ENCODE assay signal across 20 cellular contexts in the genomic region with DNA sequence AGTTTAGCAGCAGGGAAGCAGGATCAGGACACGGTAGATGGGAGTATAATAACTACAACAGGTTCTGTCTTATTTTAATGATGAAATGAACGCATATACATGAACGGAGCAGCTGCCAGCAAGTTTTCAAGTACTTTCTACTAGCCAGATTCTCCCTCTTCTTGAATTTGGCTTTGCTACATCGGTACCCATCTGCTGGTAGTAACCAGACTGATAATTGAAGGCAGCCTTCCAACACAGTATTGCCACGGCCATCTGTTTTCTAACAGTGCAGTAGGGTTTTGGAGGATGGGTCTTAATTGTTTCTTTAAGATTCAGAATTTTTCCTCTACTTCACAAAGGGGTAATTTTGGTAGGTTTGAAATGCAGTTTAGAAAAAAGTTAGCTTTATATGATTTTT.
"Had no signal": no experiment of that assay in that cellular context is flagged by ENCODE, and none has a peak within 500 bp of the region (broad histone marks: within the 10 kb centered on the region; RNA-seq: fewer than 3 reads in every experiment).

No MANE protein-coding gene starts in this region.

- H3K27me3 ChIP-seq: body of pancreas, esophagus muscularis mucosa, right atrium auricular region, tibial nerve, uterus had no signal

- H3K27me3 Mint-ChIP-seq: activated CD8-positive, alpha-beta T cell treated with anti-CD3 and anti-CD28 coated beads for 36 hours; activated naive CD8-positive, alpha-beta T cell treated with anti-CD3 and anti-CD28 coated beads for 36 hours; stimulated activated naive B cell treated with anti-CD40 and anti-IgM and Interleukin-4, amounts not matched to agents 10 μg/mL and 1 μg/mL and 100 μg/mL, for 72 hours had no signal

- H3K4me3 Mint-ChIP-seq: activated CD8-positive, alpha-beta T cell treated with anti-CD3 and anti-CD28 coated beads for 36 hours; activated naive CD8-positive, alpha-beta T cell treated with anti-CD3 and anti-CD28 coated beads for 36 hours; activated T-helper 1 cell treated with anti-CD3 and anti-CD28 coated beads, Interleukin-12 subunit alpha, Interleukin-12 subunit beta, Interleukin-2, Interleukin-4 antibody, amounts not matched to agents 30 ng/mL and 10 ng/mL and 1 ng/mL, durations not matched to agents 14 hours and 24 hours and 36 hours; nephron; stimulated activated naive B cell treated with anti-CD40 and anti-IgM and Interleukin-4, amounts not matched to agents 10 μg/mL and 1 μg/mL and 100 μg/mL, for 72 hours had no signal

- H3K27ac Mint-ChIP-seq: activated CD8-positive, alpha-beta T cell treated with anti-CD3 and anti-CD28 coated beads for 36 hours; activated naive CD8-positive, alpha-beta T cell treated with anti-CD3 and anti-CD28 coated beads for 36 hours; activated T-helper 1 cell treated with anti-CD3 and anti-CD28 coated beads, Interleukin-12 subunit alpha, Interleukin-12 subunit beta, Interleukin-2, Interleukin-4 antibody, amounts not matched to agents 30 ng/mL and 10 ng/mL and 1 ng/mL, durations not matched to agents 14 hours and 24 hours and 36 hours; nephron; stimulated activated naive B cell treated with anti-CD40 and anti-IgM and Interleukin-4, amounts not matched to agents 10 μg/mL and 1 μg/mL and 100 μg/mL, for 72 hours had no signal

- H3K9me3 Mint-ChIP-seq: activated CD8-positive, alpha-beta T cell treated with anti-CD3 and anti-CD28 coated beads for 36 hours; activated naive CD8-positive, alpha-beta T cell treated with anti-CD3 and anti-CD28 coated beads for 36 hours; activated T-helper 1 cell treated with anti-CD3 and anti-CD28 coated beads, Interleukin-12 subunit alpha, Interleukin-12 subunit beta, Interleukin-2, Interleukin-4 antibody, amounts not matched to agents 30 ng/mL and 10 ng/mL and 1 ng/mL, durations not matched to agents 14 hours and 24 hours and 36 hours; nephron; stimulated activated naive B cell treated with anti-CD40 and anti-IgM and Interleukin-4, amounts not matched to agents 10 μg/mL and 1 μg/mL and 100 μg/mL, for 72 hours had no signal

- H3K4me1 Mint-ChIP-seq: nephron had no signal

- H3K4me3 ChIP-seq: body of pancreas, esophagus muscularis mucosa, left ventricle myocardium inferior, right atrium auricular region, tibial nerve, uterus had no signal

- H3K36me3 ChIP-seq: esophagus muscularis mucosa, left ventricle myocardium inferior, right atrium auricular region, tibial nerve, uterus had no signal

- DNase-seq: activated CD8-positive, alpha-beta memory T cell treated with anti-CD3 and anti-CD28 coated beads, Interleukin-2, amount 50 U/mL, for 4 hours; activated CD8-positive, alpha-beta T cell treated with anti-CD3 and anti-CD28 coated beads for 36 hours; activated naive CD8-positive, alpha-beta T cell treated with anti-CD3 and anti-CD28 coated beads for 36 hours; body of pancreas; central memory CD4-positive, alpha-beta T cell; cortex of kidney; effector CD4-positive, alpha-beta T cell; foreskin fibroblast; left ventricle myocardium inferior; mesendoderm; nucleus accumbens; stimulated activated CD4-positive, alpha-beta T cell treated with anti-CD3 and anti-CD28 coated beads, Interleukin-2, amount 100 ng/mL, for 48 hours; stimulated activated naive B cell treated with anti-CD40 and anti-IgM and Interleukin-4, amounts not matched to agents 10 μg/mL and 1 μg/mL and 100 μg/mL, for 72 hours; T1000; uterus had no signal
